ENCODE assay signal across 9 cellular contexts in genomic region chr6:36723992-36724391, GRCh38. TPM values are rescaled to one million over a fixed set of nuclear protein-coding genes. Genes with fewer than 3 reads are reported as not detected.
"Had no signal": no experiment of that assay in that cellular context is flagged by ENCODE, and none has a peak within 500 bp of the region (broad histone marks: within the 10 kb centered on the region; RNA-seq: fewer than 3 reads in every experiment).

No MANE protein-coding gene starts in this region.

RNA-seq across cellular contexts. Expression of gene RAB44, which starts 26.4 kb away (rescaled TPM):
- total RNA-seq: epithelial cell of proximal tubule, fibroblast of villous mesenchyme, foreskin keratinocyte, frontal cortex, hepatocyte, lung microvascular endothelial cell, myocyte had no signal
- polyA plus RNA-seq: fibroblast of lung, hepatocyte, immature natural killer cell had no signal
